In the genomic region with DNA sequence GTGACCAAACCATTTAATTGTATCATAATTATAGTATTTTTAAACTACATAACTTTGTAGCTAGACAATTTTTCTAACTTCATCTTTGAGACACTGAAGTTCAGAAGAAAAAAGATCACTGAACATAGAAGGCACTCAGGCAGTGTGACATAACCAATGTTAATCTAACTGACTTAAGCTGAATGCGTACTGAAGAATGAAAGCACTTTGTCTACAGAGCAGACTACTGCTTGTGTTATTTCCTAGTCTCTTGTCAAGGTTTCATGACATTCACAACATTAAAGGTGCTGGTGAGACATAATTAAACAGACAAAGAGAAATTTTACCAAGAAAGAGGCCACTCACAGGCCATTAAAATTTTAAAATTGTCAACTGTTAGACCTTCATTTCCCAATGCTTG, we compare ENCODE assay signal across 30 cellular contexts. TPM values are rescaled to one million over a fixed set of nuclear protein-coding genes. Genes with fewer than 3 reads are reported as not detected.
"Had no signal": no experiment of that assay in that cellular context is flagged by ENCODE, and none has a peak within 500 bp of the region (broad histone marks: within the 10 kb centered on the region; RNA-seq: fewer than 3 reads in every experiment).

No MANE protein-coding gene starts in this region.

- H3K36me3 Mint-ChIP-seq: immature natural killer cell had no signal

- H3K27ac ChIP-seq: esophagus squamous epithelium, heart right ventricle, lower lobe of right lung, ovary, right lobe of liver, stomach, thyroid gland, vagina had no signal

- FAIRE-seq: endometrium, keratinocyte, small intestine had no signal

- H3K4me3 Mint-ChIP-seq: effector memory CD8-positive, alpha-beta T cell; immature natural killer cell; naive thymus-derived CD8-positive, alpha-beta T cell; nephron progenitor cell had no signal

- H3K4me1 Mint-ChIP-seq: nephron progenitor cell had no signal

- H3K36me3 ChIP-seq: esophagus squamous epithelium, heart right ventricle, lower lobe of right lung, ovary, right lobe of liver, stomach, thyroid gland, vagina had no signal

- H3K27ac Mint-ChIP-seq: effector memory CD8-positive, alpha-beta T cell; immature natural killer cell; nephron progenitor cell had no signal

- H3K4me3 ChIP-seq: esophagus squamous epithelium, heart right ventricle, lower lobe of right lung, ovary, right lobe of liver, stomach, thyroid gland, vagina had no signal

- ATAC-seq: effector memory CD8-positive, alpha-beta T cell; heart right ventricle; left ventricle myocardium superior; lower lobe of right lung; naive thymus-derived CD8-positive, alpha-beta T cell; right lobe of liver had no signal

- H3K4me1 ChIP-seq: esophagus squamous epithelium, heart right ventricle, lower lobe of right lung, right lobe of liver, stomach, thyroid gland, vagina had no signal

- H3K9me3 Mint-ChIP-seq: effector memory CD8-positive, alpha-beta T cell; immature natural killer cell had no signal

- H3K27me3 ChIP-seq: esophagus squamous epithelium, ovary, right lobe of liver, stomach, thyroid gland, vagina had no signal

- H3K9me3 ChIP-seq: esophagus squamous epithelium, heart right ventricle, lower lobe of right lung, ovary, right lobe of liver, stomach, thyroid gland, vagina had no signal

- DNase-seq: cortex of kidney; effector memory CD8-positive, alpha-beta T cell; erythroblast; esophagus squamous epithelium; foreskin melanocyte; glutamatergic neuron; heart right ventricle; hippocampal formation; immature natural killer cell; left ventricle myocardium superior; lower lobe of right lung; naive thymus-derived CD8-positive, alpha-beta T cell; nephron progenitor cell; occipital lobe; ovary; retina; right lobe of liver; small intestine; stimulated activated CD4-positive, alpha-beta T cell treated with anti-CD3 and anti-CD28 coated beads, Interleukin-15, amount 100 ng/mL, for 24 hours; stimulated activated CD4-positive, alpha-beta T cell treated with anti-CD3 and anti-CD28 coated beads, Interleukin-2, amount 100 ng/mL, for 48 hours; stimulated activated naive CD4-positive, alpha-beta T cell; stomach; thyroid gland; trophoblast cell had no signal

RNA-seq across cellular contexts. Expression of gene RTL9, which starts 54.3 kb away (rescaled TPM):
- total RNA-seq: dermis microvascular lymphatic vessel endothelial cell; esophagus squamous epithelium; lower lobe of right lung; naive thymus-derived CD8-positive, alpha-beta T cell; pulmonary artery endothelial cell; ureter; vagina had no signal
- polyA plus RNA-seq: immature natural killer cell; naive thymus-derived CD8-positive, alpha-beta T cell; stomach had no signal
